In genomic region chr5:17278931-17279330, GRCh38 we compare ENCODE assay signal across 19 cellular contexts.
"Had no signal": no experiment of that assay in that cellular context is flagged by ENCODE, and none has a peak within 500 bp of the region (broad histone marks: within the 10 kb centered on the region; RNA-seq: fewer than 3 reads in every experiment).

No MANE protein-coding gene starts in this region.

- H3K4me3 ChIP-seq: adrenal gland, gastrocnemius medialis, left lung, psoas muscle, right lobe of liver, suprapubic skin, upper lobe of right lung had no signal

- ATAC-seq: activated T-helper 17 cell treated with anti-CD3 and anti-CD28 coated beads, Interleukin-2, amount 50 U/mL, for 72 hours; gastrocnemius medialis; left lung; psoas muscle; right lobe of liver; upper lobe of right lung had no signal

- H3K4me1 ChIP-seq: adrenal gland, gastrocnemius medialis, left lung, psoas muscle, right lobe of liver, suprapubic skin, upper lobe of right lung had no signal

- DNase-seq: activated CD4-positive, alpha-beta T cell treated with anti-CD3 and anti-CD28 coated beads for 4 hours; activated naive CD4-positive, alpha-beta T cell treated with anti-CD3 and anti-CD28 coated beads, Interleukin-2, amount 50 U/mL, for 16 hours; activated T-cell treated with anti-CD3 and anti-CD28 coated beads for 4 hours; adrenal gland; brain microvascular endothelial cell; effector memory CD4-positive, alpha-beta T cell; gastrocnemius medialis; islet precursor cell; left lung; nucleus accumbens; psoas muscle; right lobe of liver; stimulated activated naive CD4-positive, alpha-beta T cell treated with Interleukin-2 at 50 U/mL for 16 hours; T1000; upper lobe of right lung had no signal

- H3K36me3 ChIP-seq: adrenal gland, gastrocnemius medialis, right lobe of liver, upper lobe of right lung had no signal

- H3K27ac ChIP-seq: adrenal gland, brain microvascular endothelial cell, epithelial cell of prostate, gastrocnemius medialis, left lung, psoas muscle, right lobe of liver, suprapubic skin, upper lobe of right lung, VCaP had no signal

- H3K27me3 ChIP-seq: adrenal gland, brain microvascular endothelial cell, gastrocnemius medialis, left lung, right lobe of liver, suprapubic skin, upper lobe of right lung had no signal

- H3K9me3 ChIP-seq: adrenal gland, gastrocnemius medialis, left lung, psoas muscle, right lobe of liver, suprapubic skin, upper lobe of right lung had no signal
